Comparison of ENCODE assay signal across 8 cellular contexts in genomic region chr1:114669562-114670082, GRCh38. TPM values are rescaled to one million over a fixed set of nuclear protein-coding genes. Genes with fewer than 3 reads are reported as not detected.
DNase-seq lines count a peak whose midpoint lies in the region; ATAC-seq and TF ChIP-seq lines count a peak whose summit lies in the region.

DENND2C (minus strand) TSS chr1:114670049; CDS start chr1:114625984, 44,065 bp downstream.

- TF ChIP-seq CTCF in CD14-positive monocyte (IDR thresholded peaks at IDR 0.05) (no peak), smooth muscle cell (IDR thresholded peaks at IDR 0.05; ENCODE audit: borderline replicate concordance, insufficient read depth, poor library complexity, severe bottlenecking) (no peak), GM10248 (IDR thresholded peaks at IDR 0.05; ENCODE audit: control extremely low read depth, extremely low read depth, low read depth, missing control alignments) (no peak)

- no peaks in the 10 kb centered on the region for H3K4me1 ChIP-seq in smooth muscle cell (ENCODE audit: low read depth)

- H3K9ac ChIP-seq in smooth muscle cell (ENCODE audit: low read depth), result peak within 1 kb of the TSS; percentile 89

- no peaks in the 10 kb centered on the region for H3F3A ChIP-seq in smooth muscle cell (ENCODE audit: low read depth)

- H3K27me3 ChIP-seq in smooth muscle cell (ENCODE audit: low read depth), result peaks cover 4% of the 10 kb centered on the region

- ATAC-seq in GM19043 (IDR thresholded peaks at IDR 0.05; ENCODE audit: low read depth, unreplicated experiment) (peak; percentile 41), HG03175 (IDR thresholded peaks at IDR 0.05; ENCODE audit: unreplicated experiment) (peak; percentile 70)
- ATAC-seq in activated CD8-positive, alpha-beta T cell treated with anti-CD3 and anti-CD28 coated beads, Interleukin-2, amount 10 ng/mL, durations not matched to agents 7 days and 5 days, result peak; percentile 76

- H3K4me3 Mint-ChIP-seq in CD14-positive monocyte, result peak within 1 kb of the TSS; percentile 88 to 93
- H3K4me3 Mint-ChIP-seq in activated CD8-positive, alpha-beta T cell treated with anti-CD3 and anti-CD28 coated beads, Interleukin-2, amount 10 ng/mL, durations not matched to agents 7 days and 5 days, result peak within 1 kb of the TSS; percentile 91

- POLR2A ChIA-PET in activated CD8-positive, alpha-beta T cell treated with anti-CD3 and anti-CD28 coated beads, Interleukin-2, amount 10 ng/mL, durations not matched to agents 7 days and 5 days (lab: Charles Lee), result interaction anchor here (0.8 to 1.3 kb wide), 3 partner anchors 89 to 207 kb away, joined by 3 read pairs; no protein-coding TSS in a partner anchor
- POLR2A ChIA-PET in GM10248 (lab: Yijun Ruan, JAX), result interaction anchor here (0.6 kb wide), 1 partner anchor 28 kb away, joined by 4 read pairs; no protein-coding TSS in a partner anchor

- H3K79me2 ChIP-seq in smooth muscle cell (ENCODE audit: low read depth), result peaks cover 9% of the 10 kb centered on the region

- WGBS in smooth muscle cell (ENCODE audit: low lambda C conversion rate), result under 1% methylated on average over 50 of the region's 50 CpGs

- peaks cover 0 to 2% of the 10 kb centered on the region in 2 donors for H3K36me3 Mint-ChIP-seq in CD14-positive monocyte
- no peaks in the 10 kb centered on the region for H3K36me3 Mint-ChIP-seq in activated CD8-positive, alpha-beta T cell treated with anti-CD3 and anti-CD28 coated beads, Interleukin-2, amount 10 ng/mL, durations not matched to agents 7 days and 5 days (ENCODE audit: low read depth)

- CTCF ChIA-PET in activated CD8-positive, alpha-beta T cell treated with anti-CD3 and anti-CD28 coated beads, Interleukin-2, amount 10 ng/mL, durations not matched to agents 7 days and 5 days (lab: Charles Lee), result interaction anchor here (1.3 to 2.9 kb wide), 5 partner anchors 10 to 692 kb away, joined by 4 to 23 read pairs (median 5); partner anchors contain the start of gene CSDE1
- CTCF ChIA-PET in GM10248 (lab: Yijun Ruan, JAX), result interaction anchor here (1.0 to 5.6 kb wide), 4 partner anchors 11 to 322 kb away, joined by 4 to 39 read pairs (median 4); partner anchors contain the start of gene NRAS

- H3K4me2 ChIP-seq in smooth muscle cell, result peak within 1 kb of the TSS; percentile 87

- H3K27me3 Mint-ChIP-seq in CD14-positive monocyte (ENCODE audit: low read depth in 3 of 3), result peaks cover 24 to 43% (median 31%) of the 10 kb centered on the region in 3 donors
- peaks cover 16% of the 10 kb centered on the region for H3K27me3 Mint-ChIP-seq in activated CD8-positive, alpha-beta T cell treated with anti-CD3 and anti-CD28 coated beads, Interleukin-2, amount 10 ng/mL, durations not matched to agents 7 days and 5 days (ENCODE audit: low read depth)

- H3K4me3 ChIP-seq in smooth muscle cell, result peak within 1 kb of the TSS; percentile 69

- peaks cover 13% of the 10 kb centered on the region for H3K4me1 Mint-ChIP-seq in CD14-positive monocyte
- H3K4me1 Mint-ChIP-seq in activated CD8-positive, alpha-beta T cell treated with anti-CD3 and anti-CD28 coated beads, Interleukin-2, amount 10 ng/mL, durations not matched to agents 7 days and 5 days (ENCODE audit: low read depth), result peaks cover 13% of the 10 kb centered on the region

- H3K9me3 ChIP-seq in smooth muscle cell (replicated peaks; ENCODE audit: low read depth), result no peaks in the 10 kb centered on the region

- H2AFZ ChIP-seq in smooth muscle cell (ENCODE audit: low read depth), result peak within 1 kb of the TSS; percentile 92

- peak within 1 kb of the TSS in 5 of 7 donors; percentile 47 to 74 (median 60) for H3K27ac Mint-ChIP-seq in CD14-positive monocyte
- peak within 1 kb of the TSS; percentile 77 for H3K27ac Mint-ChIP-seq in activated CD8-positive, alpha-beta T cell treated with anti-CD3 and anti-CD28 coated beads, Interleukin-2, amount 10 ng/mL, durations not matched to agents 7 days and 5 days

- H4K20me1 ChIP-seq in smooth muscle cell (ENCODE audit: low read depth), result no peaks in the 10 kb centered on the region

- no peaks in the 10 kb centered on the region for H3K36me3 ChIP-seq in smooth muscle cell (ENCODE audit: low read depth)

- peak within 1 kb of the TSS; percentile 93 for H3K27ac ChIP-seq in smooth muscle cell (ENCODE audit: low read depth)

- intact Hi-C loops in CD14-positive monocyte (cut with micrococcal nuclease), result loop anchor here in 1 of 2 donors (10.0 kb wide), 1 partner anchor 85 kb away; the partner anchor contains the start of gene BCAS2

- H3K9me3 Mint-ChIP-seq in CD14-positive monocyte, result no peaks in the 10 kb centered on the region
- H3K9me3 Mint-ChIP-seq in activated CD8-positive, alpha-beta T cell treated with anti-CD3 and anti-CD28 coated beads, Interleukin-2, amount 10 ng/mL, durations not matched to agents 7 days and 5 days (ENCODE audit: insufficient read depth), result no peaks in the 10 kb centered on the region

- no peak for DNase-seq in CD14-positive monocyte (ENCODE audit: low spot score)
- DNase-seq in activated CD8-positive, alpha-beta T cell treated with anti-CD3 and anti-CD28 coated beads, Interleukin-2, amount 10 ng/mL, durations not matched to agents 7 days and 5 days, result no peak
- DNase-seq in iPS DF 4.7 (ENCODE audit: extremely low read depth, low spot score), result peak; percentile 51
- DNase-seq in smooth muscle cell (lab: John Stamatoyannopoulos, UW; ENCODE audit: unreplicated experiment), result no peak
- DNase-seq in GM10248 (ENCODE audit: extremely low spot score), result no peak
- no peak for DNase-seq in COLO829 (ENCODE audit: low spot score)

RNA-seq across cellular contexts. Expression of gene DENND2C, which starts in this region (rescaled TPM):
- under 1 TPM; 0.06 to 0.07 TPM for polyA plus RNA-seq in CD14-positive monocyte
- total RNA-seq in activated CD8-positive, alpha-beta T cell treated with anti-CD3 and anti-CD28 coated beads, Interleukin-2, amount 10 ng/mL, durations not matched to agents 7 days and 5 days, result under 1 TPM; 0.34 to 0.40 TPM
- total RNA-seq in smooth muscle cell, result 4.1 and 8.6 TPM in 2 replicates
- 1.4 and 2.9 TPM in 2 replicates for polyA plus RNA-seq in smooth muscle cell

Comparison
In these comparisons a context has a peak if more than half of its experiments do, and no peak if none do; other contexts are left out.
1. Peak in ATAC-seq in activated CD8-positive, alpha-beta T cell treated with anti-CD3 and anti-CD28 coated beads, Interleukin-2, amount 10 ng/mL, durations not matched to agents 7 days and 5 days; RNA of the gene not detected or under 1 TPM.